14 cellular contexts compared by ENCODE assay signal in the genomic region with DNA sequence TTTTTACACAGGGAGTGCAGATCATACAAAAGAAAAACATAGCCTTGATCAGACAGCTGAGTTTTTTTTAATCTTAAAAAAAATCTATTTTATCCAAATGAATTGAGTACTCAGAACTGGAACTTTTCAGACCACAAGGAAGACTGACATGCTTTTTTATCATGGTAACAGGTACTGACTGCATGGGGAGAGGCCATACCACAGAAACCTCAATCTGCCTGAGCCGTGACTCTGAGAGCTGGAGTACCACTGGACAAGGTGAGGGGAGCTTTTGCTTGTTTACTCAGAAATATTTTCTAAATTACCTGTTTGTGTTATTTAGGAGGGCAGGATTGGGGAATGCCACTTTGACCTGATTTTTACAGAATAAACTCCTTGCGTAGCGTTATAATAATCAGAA.
DNase-seq lines count a peak whose midpoint lies in the region; ATAC-seq and TF ChIP-seq lines count a peak whose summit lies in the region.
"Had no signal": no experiment of that assay in that cellular context is flagged by ENCODE, and none has a peak within 500 bp of the region (broad histone marks: within the 10 kb centered on the region; RNA-seq: fewer than 3 reads in every experiment).

No MANE protein-coding gene starts in this region.

- in situ Hi-C loops in transverse colon (cut with MboI; ENCODE audit: low pct_ligation_motif_present in 1 of 4, low pct_unique_long_range_greater_than_20kb in 1 of 4, low sequenced_read_pairs in 3 of 4), result no loop called here

- no peaks in the 10 kb centered on the region for H3K79me2 ChIP-seq in DOHH2 (ENCODE audit: control insufficient read depth, low read length)

- no peak for DNase-seq in T-helper 1 cell
- DNase-seq in activated CD4-positive, CD25-positive, alpha-beta regulatory T cell (lab: John Stamatoyannopoulos, UW), result no peak
- no peak for DNase-seq in right cardiac atrium
- DNase-seq in transverse colon, result no peak
- DNase-seq: effector memory CD8-positive, alpha-beta T cell; left ventricle myocardium superior; NCI-H2107; stimulated activated naive B cell treated with anti-CD40 and anti-IgM and Interleukin-4, amounts not matched to agents 10 μg/mL and 1 μg/mL and 100 μg/mL, for 72 hours had no signal

- H3K27ac ChIP-seq in DOHH2 (ENCODE audit: low read depth, low read length), result no peak overlapping the region
- H3K27ac ChIP-seq in right cardiac atrium (ENCODE audit: low read length), result no peak overlapping the region
- no peak overlapping the region for H3K27ac ChIP-seq in transverse colon
- H3K27ac ChIP-seq: ascending aorta had no signal

- H3K4me2 ChIP-seq in DOHH2 (ENCODE audit: low read length), result peak overlapping the region; percentile 94
- H3K4me2 ChIP-seq: GM23338 had no signal

- H3K9me3 ChIP-seq in DOHH2 (ENCODE audit: control insufficient read depth, insufficient read depth, low read length) (no peaks in the 10 kb centered on the region), right cardiac atrium (ENCODE audit: control insufficient read depth, low read length) (no peaks in the 10 kb centered on the region), transverse colon (no peaks in the 10 kb centered on the region)
- H3K9me3 ChIP-seq: ascending aorta had no signal

- ATAC-seq in GM19397 (IDR thresholded peaks at IDR 0.05; ENCODE audit: unreplicated experiment), result peak; percentile 58
- ATAC-seq in HG02798 (IDR thresholded peaks at IDR 0.05; ENCODE audit: poor library complexity, unreplicated experiment), result peak; percentile 54
- peak; percentile 70 for ATAC-seq in HG03457 (IDR thresholded peaks at IDR 0.05; ENCODE audit: unreplicated experiment)
- ATAC-seq in right cardiac atrium, result no peak
- ATAC-seq: effector memory CD8-positive, alpha-beta T cell; GM23338; left ventricle myocardium superior had no signal

- H3K27me3 ChIP-seq in DOHH2 (ENCODE audit: control insufficient read depth, low read length) (peaks cover 5% of the 10 kb centered on the region), right cardiac atrium (ENCODE audit: control insufficient read depth, insufficient read depth) (no peaks in the 10 kb centered on the region), transverse colon (peaks cover 3% of the 10 kb centered on the region)
- H3K27me3 ChIP-seq: ascending aorta had no signal

- no peaks in the 10 kb centered on the region for H3F3A ChIP-seq in DOHH2 (ENCODE audit: control insufficient read depth, insufficient read depth)

- H4K20me1 ChIP-seq in DOHH2 (ENCODE audit: control insufficient read depth, insufficient read depth, low read depth, low read length), result no peaks in the 10 kb centered on the region

- H3K4me1 ChIP-seq in DOHH2 (ENCODE audit: control insufficient read depth, low read length) (peaks cover 13% of the 10 kb centered on the region), right cardiac atrium (ENCODE audit: control insufficient read depth, insufficient read depth, low read length) (no peaks in the 10 kb centered on the region), transverse colon (peaks cover 0 to 12% (median 0%) of the 10 kb centered on the region in 4 donors)
- H3K4me1 ChIP-seq: ascending aorta had no signal

- TF ChIP-seq CTCF in DOHH2 (IDR thresholded peaks at IDR 0.05; ENCODE audit: low read depth, low read length, poor library complexity, severe bottlenecking) (no peak), transverse colon (IDR thresholded peaks at IDR 0.05) (no peak)

- WGBS in right cardiac atrium, result 88% methylated on average over 3 of the region's 3 CpGs
- 84 to 87% methylated on average over 3 of the region's 3 CpGs for WGBS in transverse colon (ENCODE audit: low coverage in 1 of 2), 2 donors

- H3K4me3 ChIP-seq in DOHH2 (ENCODE audit: low read length) (no peak overlapping the region), right cardiac atrium (ENCODE audit: low read length) (no peak overlapping the region), transverse colon (no peak overlapping the region)
- H3K4me3 ChIP-seq: ascending aorta, GM23338 had no signal

- no peaks in the 10 kb centered on the region for H3K9me2 ChIP-seq in DOHH2 (replicated peaks; ENCODE audit: control insufficient read depth, low read length)

- no peaks in the 10 kb centered on the region for H3K36me3 ChIP-seq in DOHH2 (ENCODE audit: control insufficient read depth, low read length)
- H3K36me3 ChIP-seq in transverse colon, result no peaks in the 10 kb centered on the region
- H3K36me3 ChIP-seq: ascending aorta had no signal

- no peak for TF ChIP-seq EP300 in transverse colon (IDR thresholded peaks at IDR 0.05; ENCODE audit: low read depth)

- intact Hi-C loops in right cardiac atrium (cut with DNase I), result no loop called here
- intact Hi-C loops in transverse colon (cut with DNase I; ENCODE audit: low total_unique reads), result no loop called here

- TF ChIP-seq POLR2A in transverse colon (IDR thresholded peaks at IDR 0.05), result no peak

Comparison
In these comparisons a context has a peak if more than half of its experiments do, and no peak if none do; other contexts are left out.
1. ATAC-seq: peak in GM19397 (single experiment), HG02798 (single experiment) and HG03457 (single experiment); none in right cardiac atrium (0 of 2).